8 cellular contexts compared by ENCODE assay signal in the genomic region with DNA sequence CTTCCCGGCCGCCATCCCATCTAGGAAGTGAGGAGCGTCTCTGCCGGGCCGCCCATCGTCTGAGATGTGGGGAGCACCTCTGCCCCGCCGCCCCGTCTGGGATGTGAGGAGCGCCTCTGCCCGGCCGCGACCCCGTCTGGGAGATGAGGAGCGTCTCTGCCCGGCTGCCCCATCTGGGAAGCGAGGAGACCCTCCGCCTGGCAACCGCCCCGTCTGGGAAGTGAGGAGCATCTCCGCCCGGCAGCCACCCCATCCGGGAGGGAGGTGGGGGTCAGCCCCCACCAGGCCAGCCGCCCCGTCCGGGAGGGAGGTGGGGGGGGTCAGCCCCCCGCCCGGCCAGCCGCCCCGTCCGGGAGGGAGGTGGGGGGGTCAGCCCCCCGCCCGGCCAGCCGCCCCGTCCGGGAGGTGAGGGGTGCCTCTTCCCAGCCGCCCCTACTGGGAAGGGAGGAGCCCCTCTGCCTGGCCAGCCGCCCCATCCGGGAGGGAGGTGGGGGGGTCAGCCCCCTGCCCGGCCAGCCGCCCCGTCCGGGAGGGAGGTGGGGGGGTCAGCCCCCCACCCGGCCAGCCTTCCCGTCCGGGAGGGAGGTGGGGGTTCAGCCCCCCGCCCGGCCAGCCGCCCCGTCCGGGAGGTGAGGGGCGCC. TPM values are rescaled to one million over a fixed set of nuclear protein-coding genes. Genes with fewer than 3 reads are reported as not detected.
"Had no signal": no experiment of that assay in that cellular context is flagged by ENCODE, and none has a peak within 500 bp of the region (broad histone marks: within the 10 kb centered on the region; RNA-seq: fewer than 3 reads in every experiment).

No MANE protein-coding gene starts in this region.

RNA-seq across cellular contexts. Expression of a gene that starts 11.6 kb away (rescaled TPM):
- total RNA-seq: SK-MEL-5 had no signal

RNA-seq across cellular contexts. Expression of a gene that starts 56.9 kb away (rescaled TPM):
- total RNA-seq: OCI-LY7, PC-3, PC-9, RPMI7951, SJCRH30, SJSA1, SK-MEL-5 had no signal
- polyA plus RNA-seq: SK-N-SH had no signal
